In the genomic region with DNA sequence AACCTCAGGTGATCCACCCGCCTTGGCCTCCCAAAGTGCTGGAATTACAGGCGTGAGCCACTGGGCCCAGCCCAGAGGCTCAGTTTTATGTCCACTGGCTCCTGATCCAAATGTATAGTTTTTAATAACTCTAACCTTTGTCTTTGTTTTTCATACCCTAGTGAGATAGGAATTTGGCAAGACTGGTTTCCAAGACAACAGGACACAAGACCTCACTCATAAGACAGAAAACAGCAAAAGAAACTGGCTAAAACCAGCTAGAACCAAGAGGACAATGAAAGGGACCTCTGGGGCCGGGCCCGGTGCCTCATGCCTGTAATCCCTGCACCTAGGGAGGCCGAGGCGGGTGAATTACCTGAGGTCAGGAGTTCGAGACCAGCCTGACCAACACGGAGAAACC, we compare ENCODE assay signal across 15 cellular contexts. TPM values are rescaled to one million over a fixed set of nuclear protein-coding genes. Genes with fewer than 3 reads are reported as not detected.
DNase-seq lines count a peak whose midpoint lies in the region; ATAC-seq and TF ChIP-seq lines count a peak whose summit lies in the region.
"Had no signal": no experiment of that assay in that cellular context is flagged by ENCODE, and none has a peak within 500 bp of the region (broad histone marks: within the 10 kb centered on the region; RNA-seq: fewer than 3 reads in every experiment).

No MANE protein-coding gene starts in this region.

- H4K8ac ChIP-seq in mesendoderm (ENCODE audit: low read depth, low read length) = no peak overlapping the region

- H3K27me3 ChIP-seq in CD4-positive, alpha-beta T cell (ENCODE audit: control insufficient read depth, insufficient read depth, low read length) = no peaks in the 10 kb centered on the region
- H3K27me3 ChIP-seq in mesendoderm (ENCODE audit: insufficient read depth, low read length, poor library complexity) = no peaks in the 10 kb centered on the region
- H3K27me3 ChIP-seq in tibial nerve = no peaks in the 10 kb centered on the region
- H3K27me3 ChIP-seq in tibial artery = peaks cover 0 to 3% of the 10 kb centered on the region in 2 donors
- H3K27me3 ChIP-seq: breast epithelium had no signal

- H3K9ac ChIP-seq in mesendoderm (ENCODE audit: low read length) = no peak overlapping the region

- no peaks in the 10 kb centered on the region for H3K9me3 Mint-ChIP-seq in CD4-positive, alpha-beta T cell
- H3K9me3 Mint-ChIP-seq: T-helper 1 cell treated with Interleukin-12 subunit alpha and Interleukin-12 subunit beta and Interleukin-4 antibody, amounts not matched to agents 30 μg/mL and 1 μg/mL, for 36 hours had no signal

- no peak overlapping the region for H3K4me2 ChIP-seq in mesendoderm (ENCODE audit: low read length)

- no peak overlapping the region for H2BK120ac ChIP-seq in mesendoderm (ENCODE audit: low read depth, low read length)

- peaks cover 7% of the 10 kb centered on the region for H3K36me3 Mint-ChIP-seq in CD4-positive, alpha-beta T cell (ENCODE audit: low read depth)

- H4K5ac ChIP-seq in mesendoderm (ENCODE audit: low read length) = no peak overlapping the region

- POLR2A ChIA-PET in CD4-positive, alpha-beta T cell (lab: Charles Lee) = interaction anchor here (0.7 to 2.4 kb wide), 12 partner anchors 42 to 223 kb away, joined by 3 to 26 read pairs (median 6); a partner anchor contains a TSS

- no peak for TF ChIP-seq CTCF in CD4-positive, alpha-beta T cell (IDR thresholded peaks at IDR 0.05)
- TF ChIP-seq CTCF in cardiac fibroblast (IDR thresholded peaks at IDR 0.05; ENCODE audit: low read depth, low read length) = no peak
- TF ChIP-seq CTCF in tibial nerve (IDR thresholded peaks at IDR 0.05) = no peak
- no peak for TF ChIP-seq CTCF in tibial artery (IDR thresholded peaks at IDR 0.05)

- H3K36me3 ChIP-seq in mesendoderm (ENCODE audit: control insufficient read depth, insufficient read depth, low read length) = no peaks in the 10 kb centered on the region
- peaks cover 0 to 19% (median 0%) of the 10 kb centered on the region in 3 donors for H3K36me3 ChIP-seq in tibial nerve
- no peaks in the 10 kb centered on the region for H3K36me3 ChIP-seq in tibial artery
- H3K36me3 ChIP-seq: breast epithelium had no signal

- no peak overlapping the region for H2BK15ac ChIP-seq in mesendoderm (replicated peaks; ENCODE audit: low read depth)

- H3K4ac ChIP-seq in mesendoderm (ENCODE audit: low read depth, low read length) = no peak overlapping the region

- H3K4me3 ChIP-seq in Jurkat, Clone E6-1 (ENCODE audit: low read length) = peak overlapping the region; percentile 84; the same call in 1 of the 2 replicates
- H3K4me3 ChIP-seq in cardiac fibroblast (replicated peaks in 1 of 2; ENCODE audit: low read depth in 2 of 2, low read length in 2 of 2) (no peak overlapping the region), mesendoderm (ENCODE audit: low read length) (no peak overlapping the region), tibial nerve (peak overlapping the region in 1 of 4 donors; percentile 69), tibial artery (no peak overlapping the region)

- H3K27ac Mint-ChIP-seq in CD4-positive, alpha-beta T cell = peak overlapping the region; percentile 79

- H3K4me3 Mint-ChIP-seq in CD4-positive, alpha-beta T cell = peak overlapping the region; percentile 58
- H3K4me3 Mint-ChIP-seq: neural crest cell had no signal

- H3K4me1 Mint-ChIP-seq in CD4-positive, alpha-beta T cell (ENCODE audit: low read depth) = peaks cover 13% of the 10 kb centered on the region

- intact Hi-C loops in CD4-positive, alpha-beta T cell (cut with DNase I, micrococcal nuclease) = loop anchor here in 1 of 2 experiments (1.0 to 5.0 kb wide), 2 partner anchors 38 to 89 kb away; no protein-coding TSS in a partner anchor
- intact Hi-C loops in tibial artery (cut with DNase I; ENCODE audit: low total_unique reads) = no loop called here

- H3K18ac ChIP-seq in mesendoderm (ENCODE audit: low read length) = no peak overlapping the region

- H3K79me1 ChIP-seq in mesendoderm (ENCODE audit: low read length) = no peaks in the 10 kb centered on the region

- no peaks in the 10 kb centered on the region for H3K79me2 ChIP-seq in mesendoderm (ENCODE audit: control insufficient read depth, insufficient read depth, low read length)

- no CpG with 5 or more reads among the region's 8 CpGs for WGBS in mesendoderm (ENCODE audit: extremely low coverage, insufficient coverage, low lambda C conversion rate)
- 71 to 79% methylated on average over 8 of the region's 8 CpGs for whole genome bisulfite sequencing in tibial nerve, 2 donors

- no peak for DNase-seq in CD4-positive, alpha-beta T cell
- no peak for DNase-seq in Jurkat, Clone E6-1 (ENCODE audit: low read depth, low spot score)
- DNase-seq in cardiac fibroblast (ENCODE audit: low read depth in 2 of 2) (peak; percentile 24 to 82), mesendoderm (peak; percentile 50), tibial nerve (ENCODE audit: low spot score in 2 of 2) (no peak), tibial artery (no peak)
- DNase-seq: activated CD4-positive, alpha-beta T cell treated with anti-CD3 and anti-CD28 coated beads, Interleukin-2, amount 50 U/mL, for 48 hours; erythroblast; NCI-H2171; stimulated activated naive CD4-positive, alpha-beta T cell had no signal

- H2AK5ac ChIP-seq in mesendoderm (ENCODE audit: low read length) = no peak overlapping the region

- H3K4me1 ChIP-seq in mesendoderm (ENCODE audit: control insufficient read depth, low read depth, low read length) (no peaks in the 10 kb centered on the region), tibial nerve (peaks cover 0 to 7% (median 2%) of the 10 kb centered on the region in 4 donors), tibial artery (peaks cover 0 to 6% (median 0%) of the 10 kb centered on the region in 4 donors)
- H3K4me1 ChIP-seq: breast epithelium had no signal

- H3K27ac ChIP-seq in CD4-positive, alpha-beta T cell (ENCODE audit: low read depth, low read length) = no peak overlapping the region
- H3K27ac ChIP-seq in mesendoderm (ENCODE audit: low read depth, low read length) = no peak overlapping the region
- H3K27ac ChIP-seq in tibial nerve = peak overlapping the region in 2 of 4 donors; percentile 88 to 91
- H3K27ac ChIP-seq in tibial artery = no peak overlapping the region

- no peaks in the 10 kb centered on the region for H3K9me3 ChIP-seq in CD4-positive, alpha-beta T cell (ENCODE audit: control insufficient read depth, low read length)
- H3K9me3 ChIP-seq in tibial nerve (no peaks in the 10 kb centered on the region), tibial artery (no peaks in the 10 kb centered on the region)
- H3K9me3 ChIP-seq: breast epithelium had no signal

- no peak overlapping the region for H3K23ac ChIP-seq in mesendoderm (ENCODE audit: low read length)

- CTCF ChIA-PET in CD4-positive, alpha-beta T cell (lab: Charles Lee) = interaction anchor here (0.9 to 3.0 kb wide), 3 partner anchors 40 to 159 kb away, joined by 3 to 8 read pairs (median 3); a partner anchor contains a TSS

- no peak overlapping the region for H2BK5ac ChIP-seq in mesendoderm (ENCODE audit: low read length)

- H3K27me3 Mint-ChIP-seq in CD4-positive, alpha-beta T cell = no peaks in the 10 kb centered on the region

- no peak for ATAC-seq in CD4-positive, alpha-beta T cell (ENCODE audit: poor library complexity)
- ATAC-seq in HG02840 (IDR thresholded peaks at IDR 0.05; ENCODE audit: low FRiP score, unreplicated experiment) (no peak), GM21515 (IDR thresholded peaks at IDR 0.05; ENCODE audit: unreplicated experiment) (no peak)

- H3K56ac ChIP-seq in mesendoderm (ENCODE audit: low read length) = no peak overlapping the region

- no peak for TF ChIP-seq EP300 in tibial nerve (IDR thresholded peaks at IDR 0.05)

- TF ChIP-seq POLR2A in tibial nerve (IDR thresholded peaks at IDR 0.05) = no peak

RNA-seq across cellular contexts. Expression of a gene that starts 27.6 kb away (rescaled TPM):
- under 1 TPM; 0.47 to 0.59 TPM for total RNA-seq in CD4-positive, alpha-beta T cell
- polyA plus RNA-seq in Jurkat, Clone E6-1 (2012; ENCODE audit: insufficient read depth, insufficient read length) = 1.5 TPM
- 19.1 TPM for polyA plus RNA-seq in mesendoderm (2013, experiment 1 of 2)
- polyA plus RNA-seq in mesendoderm (2013, experiment 2 of 2) = 21.9 TPM
- 1 to 10 TPM in 3 of 4 donors, under 1 TPM in 1; 0.44 to 4.1 (median 2.2) TPM for total RNA-seq in tibial nerve

RNA-seq across cellular contexts. Expression of a gene that starts 29.1 kb away (rescaled TPM):
- 1 to 10 TPM; 2.1 to 2.5 TPM for total RNA-seq in CD4-positive, alpha-beta T cell
- 5.7 TPM for polyA plus RNA-seq in Jurkat, Clone E6-1 (2012; ENCODE audit: insufficient read depth, insufficient read length)
- 5.8 TPM for polyA plus RNA-seq in mesendoderm (2013, experiment 1 of 2)
- polyA plus RNA-seq in mesendoderm (2013, experiment 2 of 2) = 5.4 TPM
- total RNA-seq in tibial nerve = 1 to 10 TPM in 2 of 4 donors, not detected in 2; 1.5 to 4.3 TPM

RNA-seq across cellular contexts. Expression of a gene that starts 41.4 kb away (rescaled TPM):
- 10 to 100 TPM; 41.5 to 46.4 TPM for total RNA-seq in CD4-positive, alpha-beta T cell
- polyA plus RNA-seq in Jurkat, Clone E6-1 (2012; ENCODE audit: insufficient read depth, insufficient read length) = 378 TPM
- polyA plus RNA-seq in mesendoderm (2013, experiment 1 of 2) = 427 TPM
- 426 TPM for polyA plus RNA-seq in mesendoderm (2013, experiment 2 of 2)
- total RNA-seq in tibial nerve = 100 to 1,000 TPM; 106 to 147 (median 132) TPM

RNA-seq across cellular contexts. Expression of a gene that starts 44.6 kb away (rescaled TPM):
- total RNA-seq in CD4-positive, alpha-beta T cell = 1 to 10 TPM; 2.1 to 2.9 TPM
- polyA plus RNA-seq in Jurkat, Clone E6-1 (2012; ENCODE audit: insufficient read depth, insufficient read length) = not detected
- 0.08 TPM for polyA plus RNA-seq in mesendoderm (2013, experiment 1 of 2)
- polyA plus RNA-seq in mesendoderm (2013, experiment 2 of 2) = 0.07 TPM
- 1 to 10 TPM; 1.1 to 2.5 (median 1.6) TPM for total RNA-seq in tibial nerve
- total RNA-seq: neural crest cell had no signal

RNA-seq across cellular contexts. Expression of a gene that starts 48.3 kb away (rescaled TPM):
- 10 to 100 TPM; 28.2 to 28.9 TPM for total RNA-seq in CD4-positive, alpha-beta T cell
- 57.9 TPM for polyA plus RNA-seq in Jurkat, Clone E6-1 (2012; ENCODE audit: insufficient read depth, insufficient read length)
- polyA plus RNA-seq in mesendoderm (2013, experiment 1 of 2) = 53.3 TPM
- polyA plus RNA-seq in mesendoderm (2013, experiment 2 of 2) = 51.9 TPM
- 100 to 1,000 TPM in 2 of 4 donors, 10 to 100 TPM in 2; 92.9 to 117 (median 104) TPM for total RNA-seq in tibial nerve

Comparison
In these comparisons a context has a peak if more than half of its experiments do, and no peak if none do; other contexts are left out.
1. DNase-seq: peak in cardiac fibroblast (2 of 2) and mesendoderm (single experiment); none in CD4-positive, alpha-beta T cell (0 of 10), Jurkat, Clone E6-1 (single experiment), tibial nerve (0 of 2) and tibial artery (0 of 2).